Comparison of ENCODE assay signal across 8 cellular contexts in genomic region chr11:117817213-117818035, GRCh38. TPM values are rescaled to one million over a fixed set of nuclear protein-coding genes. Genes with fewer than 3 reads are reported as not detected.
DNase-seq lines count a peak whose midpoint lies in the region; ATAC-seq and TF ChIP-seq lines count a peak whose summit lies in the region.

No MANE protein-coding gene starts in this region.

- peak; percentile 95 to 99 (median 98) for TF ChIP-seq CTCF in sigmoid colon (IDR thresholded peaks at IDR 0.05)

- TF ChIP-seq EP300 in sigmoid colon (IDR thresholded peaks at IDR 0.05): no peak

- intact Hi-C loops in sigmoid colon (cut with DNase I): loop anchor here (1.0 kb wide), 1 partner anchor 391 kb away; no protein-coding TSS in a partner anchor

- peak overlapping the region in 2 of 4 donors; percentile 11 to 15 for H3K4me3 ChIP-seq in sigmoid colon

- ATAC-seq in GM21390 (IDR thresholded peaks at IDR 0.05; ENCODE audit: unreplicated experiment) (peak; percentile 28), GM18505 (IDR thresholded peaks at IDR 0.05; ENCODE audit: unreplicated experiment) (no peak)

- H3K27ac ChIP-seq in sigmoid colon: peak overlapping the region; percentile 11 to 69 (median 38)

- H3K36me3 ChIP-seq in sigmoid colon: no peaks in the 10 kb centered on the region

- H3K9me3 ChIP-seq in sigmoid colon: no peaks in the 10 kb centered on the region

- H3K4me1 ChIP-seq in sigmoid colon: peaks cover 0 to 40% (median 31%) of the 10 kb centered on the region in 4 donors

- DNase-seq in CD1c-positive myeloid dendritic cell (ENCODE audit: extremely low spot score): peak; percentile 92
- DNase-seq in NCI-H146 (lab: John Stamatoyannopoulos, UW): peak; percentile 67
- peak; percentile 83 for DNase-seq in T-helper 9 cell
- peak; percentile 90 for DNase-seq in astrocyte of the hippocampus (ENCODE audit: low read depth, low spot score)
- DNase-seq in hippocampal formation (lab: John Stamatoyannopoulos, UW): peak; percentile 69 to 81
- DNase-seq in sigmoid colon: peak; percentile 91

- no peaks in the 10 kb centered on the region for H3K27me3 ChIP-seq in sigmoid colon

- 21% methylated on average over 21 of the region's 21 CpGs for WGBS in sigmoid colon, 2 donors

- TF ChIP-seq POLR2A in sigmoid colon (IDR thresholded peaks at IDR 0.05) (no peak), GM18505 (IDR thresholded peaks at IDR 0.05; ENCODE audit: borderline replicate concordance, extremely low read depth, insufficient read depth, insufficient read length) (no peak)

RNA-seq across cellular contexts. Expression of gene FXYD2, which starts 7.1 kb away (rescaled TPM):
- total RNA-seq in sigmoid colon: 1 to 10 TPM; 3.2 to 6.6 (median 4.4) TPM
- polyA plus RNA-seq in sigmoid colon: 1 to 10 TPM in 2 of 3 donors, not detected in 1; 3.6 to 4.2 TPM

RNA-seq across cellular contexts. Expression of gene DSCAML1, which starts 20.4 kb away (rescaled TPM):
- 1 to 10 TPM; 1.1 to 7.5 (median 2.2) TPM for total RNA-seq in sigmoid colon
- polyA plus RNA-seq in sigmoid colon: 1 to 10 TPM in 1 of 3 donors, under 1 TPM in 2; under 0.01 to 1.2 (median 0.23) TPM

RNA-seq across cellular contexts. Expression of gene FXYD6, which starts 59.0 kb away (rescaled TPM):
- total RNA-seq in sigmoid colon: 100 to 1,000 TPM; 243 to 305 (median 271) TPM
- 10 to 100 TPM; 12.3 to 46.4 (median 31.2) TPM for polyA plus RNA-seq in sigmoid colon
